ENCODE assay signal across 11 cellular contexts in genomic region chr6:96923400-96923799, GRCh38. TPM values are rescaled to one million over a fixed set of nuclear protein-coding genes. Genes with fewer than 3 reads are reported as not detected.
DNase-seq lines count a peak whose midpoint lies in the region; FAIRE-seq and TF ChIP-seq lines count a peak whose summit lies in the region.
"Had no signal": no experiment of that assay in that cellular context is flagged by ENCODE, and none has a peak within 500 bp of the region (broad histone marks: within the 10 kb centered on the region; RNA-seq: fewer than 3 reads in every experiment).

No MANE protein-coding gene starts in this region.

- H3K27me3 Mint-ChIP-seq in glutamatergic neuron (ENCODE audit: unreplicated experiment) = peaks cover 5% of the 10 kb centered on the region

- H3K4me3 ChIP-seq in Peyer's patch (peak overlapping the region in 1 of 4 donors; percentile 76), sigmoid colon (no peak overlapping the region), testis (no peak overlapping the region)

- H3K9me3 ChIP-seq in Peyer's patch = no peaks in the 10 kb centered on the region
- no peaks in the 10 kb centered on the region for H3K9me3 ChIP-seq in sigmoid colon
- no peaks in the 10 kb centered on the region for H3K9me3 ChIP-seq in testis
- H3K9me3 ChIP-seq: neutrophil had no signal

- H3K36me3 Mint-ChIP-seq in glutamatergic neuron (ENCODE audit: unreplicated experiment) = no peaks in the 10 kb centered on the region

- TF ChIP-seq POLR2A in Peyer's patch (IDR thresholded peaks at IDR 0.05) = no peak
- TF ChIP-seq POLR2A in sigmoid colon (IDR thresholded peaks at IDR 0.05) = no peak
- TF ChIP-seq POLR2A in testis (IDR thresholded peaks at IDR 0.05) = no peak

- intact Hi-C loops in sigmoid colon (cut with DNase I) (no loop called here), testis (cut with DNase I; ENCODE audit: low total_unique reads) (no loop called here)

- TF ChIP-seq EP300 in sigmoid colon (IDR thresholded peaks at IDR 0.05) = no peak

- TF ChIP-seq CTCF in Peyer's patch (IDR thresholded peaks at IDR 0.05) (no peak), glutamatergic neuron (IDR thresholded peaks at IDR 0.05; ENCODE audit: partially characterized antibody, unreplicated experiment) (no peak), sigmoid colon (IDR thresholded peaks at IDR 0.05) (no peak), testis (IDR thresholded peaks at IDR 0.05) (no peak)

- FAIRE-seq in GM19239 (lab: Jason Lieb, UNC) = peak; percentile 56
- FAIRE-seq: RCC 7860 had no signal

- H3K4me1 ChIP-seq in Peyer's patch = peaks cover 0 to 4% (median 0%) of the 10 kb centered on the region in 4 donors
- H3K4me1 ChIP-seq in sigmoid colon = peaks cover 0 to 11% (median 5%) of the 10 kb centered on the region in 4 donors
- H3K4me1 ChIP-seq in testis = no peaks in the 10 kb centered on the region

- H3K36me3 ChIP-seq in Peyer's patch (no peaks in the 10 kb centered on the region), sigmoid colon (no peaks in the 10 kb centered on the region), testis (ENCODE audit: low read depth, missing control alignments) (no peaks in the 10 kb centered on the region)
- H3K36me3 ChIP-seq: neutrophil had no signal

- H3K4me3 Mint-ChIP-seq in glutamatergic neuron (ENCODE audit: unreplicated experiment) = peak overlapping the region; percentile 86

- DNase-seq in GM19239 (ENCODE audit: insufficient read length, low spot score) (no peak), Peyer's patch (no peak), glutamatergic neuron (no peak), sigmoid colon (no peak), NCI-H526 treated with DMSO at 0.1 percent for 48 hours (lab: John Stamatoyannopoulos, UW) (no peak), testis (no peak)
- DNase-seq in central memory CD4-positive, alpha-beta T cell = no peak
- DNase-seq: GOT3 had no signal

- H3K4me1 Mint-ChIP-seq in glutamatergic neuron (ENCODE audit: low read depth, unreplicated experiment) = no peaks in the 10 kb centered on the region

- no peaks in the 10 kb centered on the region for H3K27me3 ChIP-seq in Peyer's patch
- no peaks in the 10 kb centered on the region for H3K27me3 ChIP-seq in sigmoid colon
- H3K27me3 ChIP-seq in testis = no peaks in the 10 kb centered on the region

- H3K27ac Mint-ChIP-seq in glutamatergic neuron (ENCODE audit: unreplicated experiment) = peak overlapping the region; percentile 10

- H3K9me3 Mint-ChIP-seq in glutamatergic neuron (ENCODE audit: unreplicated experiment) = peaks cover 7% of the 10 kb centered on the region

- peak overlapping the region; percentile 81 to 90 (median 86) for H3K27ac ChIP-seq in Peyer's patch
- peak overlapping the region; percentile 70 to 83 (median 80) for H3K27ac ChIP-seq in sigmoid colon
- peak overlapping the region in 1 of 2 donors; percentile 85 for H3K27ac ChIP-seq in testis
- H3K27ac ChIP-seq: neutrophil had no signal

- 80 to 84% methylated on average over 3 of the region's 3 CpGs for WGBS in sigmoid colon, 2 donors
- WGBS in testis, 2 donors = 38 to 49% methylated on average over 3 of the region's 3 CpGs

RNA-seq across cellular contexts. Expression of gene KLHL32, which starts 1.1 kb away (rescaled TPM):
- 1 to 10 TPM; 1.7 to 4.2 (median 2.4) TPM for total RNA-seq in Peyer's patch
- total RNA-seq in glutamatergic neuron (ENCODE audit: unreplicated experiment) = 1.6 TPM
- 1 to 10 TPM in 1 of 4 donors, under 1 TPM in 2, not detected in 1; 0.27 to 2.3 (median 0.71) TPM for total RNA-seq in sigmoid colon
- 1 to 10 TPM in 1 of 3 donors, under 1 TPM in 2; 0.32 to 3.0 (median 0.60) TPM for polyA plus RNA-seq in sigmoid colon
- 1 to 10 TPM; 4.6 to 8.6 TPM for total RNA-seq in testis
- 2.5 TPM for polyA plus RNA-seq in testis (ENCODE audit: insufficient read depth, low read depth, low replicate concordance)
- polyA plus RNA-seq: fibroblast of lung had no signal

RNA-seq across cellular contexts. Expression of gene NDUFAF4, which starts 25.7 kb away (rescaled TPM):
- 10 to 100 TPM; 13.2 to 18.9 (median 15.3) TPM for total RNA-seq in Peyer's patch
- total RNA-seq in glutamatergic neuron (ENCODE audit: unreplicated experiment) = 45.3 TPM
- total RNA-seq in sigmoid colon = 10 to 100 TPM; 15.1 to 32.1 (median 26.2) TPM
- 10 to 100 TPM; 28.2 to 38.1 (median 31.2) TPM for polyA plus RNA-seq in sigmoid colon
- 10 to 100 TPM; 19.0 to 19.1 TPM for total RNA-seq in testis
- polyA plus RNA-seq in testis (ENCODE audit: insufficient read depth, low read depth, low replicate concordance) = 22.2 TPM
